Comparison of ENCODE assay signal across 5 cellular contexts in genomic region chr6:29444031-29444430, GRCh38. TPM values are rescaled to one million over a fixed set of nuclear protein-coding genes. Genes with fewer than 3 reads are reported as not detected.
"Had no signal": no experiment of that assay in that cellular context is flagged by ENCODE, and none has a peak within 500 bp of the region (broad histone marks: within the 10 kb centered on the region; RNA-seq: fewer than 3 reads in every experiment).

No MANE protein-coding gene starts in this region.

RNA-seq across cellular contexts. Expression of gene OR10C1, which starts 4.9 kb away (rescaled TPM):
- total RNA-seq: HepG2, HT-29, HT1080, IMR-90 had no signal
- polyA plus RNA-seq: IgD-negative memory B cell, IMR-90 had no signal

RNA-seq across cellular contexts. Expression of gene OR11A1, which starts 12.8 kb away (rescaled TPM):
- total RNA-seq: HepG2, HT-29, HT1080, IMR-90 had no signal
- polyA plus RNA-seq: HepG2, IgD-negative memory B cell, IMR-90 had no signal

RNA-seq across cellular contexts. Expression of gene OR2H1, which starts 12.9 kb away (rescaled TPM):
- total RNA-seq: HepG2, HT-29, HT1080, IMR-90 had no signal
- polyA plus RNA-seq: IgD-negative memory B cell, IMR-90 had no signal

RNA-seq across cellular contexts. Expression of gene OR12D1, which starts 29.3 kb away (rescaled TPM):
- total RNA-seq: HepG2, HT-29, HT1080, IMR-90 had no signal
- polyA plus RNA-seq: IgD-negative memory B cell, IMR-90 had no signal

RNA-seq across cellular contexts. Expression of gene MAS1L, which starts 43.7 kb away (rescaled TPM):
- total RNA-seq: HepG2, HT-29, HT1080, IMR-90 had no signal
- polyA plus RNA-seq: HepG2, IgD-negative memory B cell, IMR-90 had no signal
